In genomic region chr9:127081250-127082185, GRCh38 we compare ENCODE assay signal across 20 cellular contexts. TPM values are rescaled to one million over a fixed set of nuclear protein-coding genes. Genes with fewer than 3 reads are reported as not detected.
DNase-seq lines count a peak whose midpoint lies in the region; ATAC-seq, FAIRE-seq and TF ChIP-seq lines count a peak whose summit lies in the region.
"Had no signal": no experiment of that assay in that cellular context is flagged by ENCODE, and none has a peak within 500 bp of the region (broad histone marks: within the 10 kb centered on the region; RNA-seq: fewer than 3 reads in every experiment).

No MANE protein-coding gene starts in this region.

- no peaks in the 10 kb centered on the region for H3K36me3 Mint-ChIP-seq in T-helper 2 cell treated with Interferon-gamma antibody and Interleukin-4, amounts not matched to agents 5 μg/mL and 100 μg/mL, for 36 hours (ENCODE audit: low read depth)

- FAIRE-seq in D721Med (lab: Jason Lieb, UNC): no peak
- FAIRE-seq: GM19239, K562 had no signal

- no peaks in the 10 kb centered on the region for H3K9me3 Mint-ChIP-seq in T-helper 2 cell treated with Interferon-gamma antibody and Interleukin-4, amounts not matched to agents 5 μg/mL and 100 μg/mL, for 36 hours

- no peak overlapping the region for H3K27ac Mint-ChIP-seq in T-helper 2 cell treated with Interferon-gamma antibody and Interleukin-4, amounts not matched to agents 5 μg/mL and 100 μg/mL, for 36 hours
- H3K27ac Mint-ChIP-seq: B cell had no signal

- in situ Hi-C loops in gastrocnemius medialis (cut with MboI; ENCODE audit: low sequenced_read_pairs in 4 of 4): no loop called here

- TF ChIP-seq CTCF in WERI-Rb-1 (IDR thresholded peaks at IDR 0.05; ENCODE audit: low read depth, low read length): no peak
- TF ChIP-seq CTCF in gastrocnemius medialis (IDR thresholded peaks at IDR 0.05 in 4 of 5, conservative IDR thresholded peaks at IDR 0.05 in 1 of 5): no peak
- no peak for TF ChIP-seq CTCF in D721Med (IDR thresholded peaks at IDR 0.05; ENCODE audit: insufficient read depth, missing control alignments)
- TF ChIP-seq CTCF in right lobe of liver (IDR thresholded peaks at IDR 0.05): no peak

- H3K4me1 Mint-ChIP-seq in T-helper 2 cell treated with Interferon-gamma antibody and Interleukin-4, amounts not matched to agents 5 μg/mL and 100 μg/mL, for 36 hours (ENCODE audit: low read depth): no peaks in the 10 kb centered on the region
- H3K4me1 Mint-ChIP-seq: B cell had no signal

- H3K36me3 ChIP-seq in WERI-Rb-1 (no peaks in the 10 kb centered on the region), gastrocnemius medialis (no peaks in the 10 kb centered on the region), right lobe of liver (no peaks in the 10 kb centered on the region)

- H3K9me3 ChIP-seq in WERI-Rb-1 (ENCODE audit: severe bottlenecking) (no peaks in the 10 kb centered on the region), gastrocnemius medialis (no peaks in the 10 kb centered on the region), right lobe of liver (no peaks in the 10 kb centered on the region)
- H3K9me3 ChIP-seq: Peyer's patch had no signal

- no peak overlapping the region for H3K27ac ChIP-seq in WERI-Rb-1
- no peak overlapping the region for H3K27ac ChIP-seq in gastrocnemius medialis
- H3K27ac ChIP-seq in right lobe of liver: no peak overlapping the region
- H3K27ac ChIP-seq: 22Rv1, Peyer's patch had no signal

- H3K27me3 Mint-ChIP-seq in T-helper 2 cell treated with Interferon-gamma antibody and Interleukin-4, amounts not matched to agents 5 μg/mL and 100 μg/mL, for 36 hours (ENCODE audit: low read depth): peaks cover 29% of the 10 kb centered on the region
- H3K27me3 Mint-ChIP-seq: B cell had no signal

- TF ChIP-seq POLR2A in gastrocnemius medialis (IDR thresholded peaks at IDR 0.05): no peak
- no peak for TF ChIP-seq POLR2A in right lobe of liver (IDR thresholded peaks at IDR 0.05)

- H3K4me1 ChIP-seq in gastrocnemius medialis: peaks cover 18 to 29% of the 10 kb centered on the region in 2 donors
- no peaks in the 10 kb centered on the region for H3K4me1 ChIP-seq in right lobe of liver
- H3K4me1 ChIP-seq: Peyer's patch had no signal

- H3K27me3 ChIP-seq in WERI-Rb-1 (ENCODE audit: insufficient read depth, low read depth, severe bottlenecking) (no peaks in the 10 kb centered on the region), gastrocnemius medialis (no peaks in the 10 kb centered on the region), right lobe of liver (no peaks in the 10 kb centered on the region)
- H3K27me3 ChIP-seq: Peyer's patch had no signal

- DNase-seq in activated CD8-positive, alpha-beta memory T cell treated with anti-CD3 and anti-CD28 coated beads for 24 hours: peak; percentile 28
- no peak for DNase-seq in activated CD8-positive, alpha-beta memory T cell treated with anti-CD3 and anti-CD28 coated beads, Interleukin-2, amount 50 U/mL, for 48 hours
- DNase-seq in WERI-Rb-1 (peak; percentile 6), islet precursor cell (peak; percentile 43), gastrocnemius medialis (no peak), D721Med (ENCODE audit: insufficient read length, low spot score) (no peak), right lobe of liver (no peak)
- no peak for DNase-seq in T-helper 2 cell treated with Interferon-gamma antibody and Interleukin-4, amounts not matched to agents 5 μg/mL and 100 μg/mL, for 36 hours (ENCODE audit: low spot score)
- DNase-seq: GDM1; HCEC 1CT; NCI-H1105; NCI-H1694 treated with DMSO at 0.1 percent for 48 hours; NCI-H510A; NCI-H748 treated with DMSO at 0.1 percent for 48 hours; NK-92 treated with Interleukin-12 subunit alpha and Interleukin-12 subunit beta, amount 100 ng/mL, for 24 hours had no signal

- H3K4me3 Mint-ChIP-seq in T-helper 2 cell treated with Interferon-gamma antibody and Interleukin-4, amounts not matched to agents 5 μg/mL and 100 μg/mL, for 36 hours: no peak overlapping the region
- H3K4me3 Mint-ChIP-seq: B cell had no signal

- intact Hi-C loops in gastrocnemius medialis (cut with DNase I; ENCODE audit: low total_unique reads): no loop called here
- intact Hi-C loops in right lobe of liver (cut with DNase I): no loop called here

- H3K4me3 ChIP-seq in WERI-Rb-1 (ENCODE audit: low read depth, low read length) (no peak overlapping the region), gastrocnemius medialis (no peak overlapping the region), right lobe of liver (no peak overlapping the region)
- H3K4me3 ChIP-seq: K562, Peyer's patch had no signal

- 100% methylated on average over 2 of the region's 8 CpGs for WGBS in right lobe of liver (ENCODE audit: insufficient coverage, low coverage, low lambda C conversion rate, missing lambda C conversion rate)

- peak; percentile 25 for ATAC-seq in gastrocnemius medialis
- ATAC-seq in right lobe of liver: no peak
- ATAC-seq: K562 had no signal

RNA-seq across cellular contexts. Expression of gene ANGPTL2, which starts 40.9 kb away (rescaled TPM):
- total RNA-seq in gastrocnemius medialis (10 to 100 TPM in 3 of 4 donors, 1 to 10 TPM in 1; 9.1 to 48.3 (median 12.1) TPM), right lobe of liver (1 to 10 TPM; 2.1 to 6.3 (median 3.0) TPM)
- total RNA-seq: B cell, K562 had no signal

Comparison
In these comparisons a context has a peak if more than half of its experiments do, and no peak if none do; other contexts are left out.
1. DNase-seq: peak in activated CD8-positive, alpha-beta memory T cell treated with anti-CD3 and anti-CD28 coated beads for 24 hours (single experiment), WERI-Rb-1 (single experiment) and islet precursor cell (single experiment); none in activated CD8-positive, alpha-beta memory T cell treated with anti-CD3 and anti-CD28 coated beads, Interleukin-2, amount 50 U/mL, for 48 hours (single experiment), gastrocnemius medialis (0 of 2), D721Med (single experiment), T-helper 2 cell treated with Interferon-gamma antibody and Interleukin-4, amounts not matched to agents 5 μg/mL and 100 μg/mL, for 36 hours (single experiment) and right lobe of liver (0 of 3).
2. ATAC-seq: peak in gastrocnemius medialis (2 of 2); none in right lobe of liver (0 of 4).